Comparison of ENCODE assay signal across 21 cellular contexts in genomic region chr4:145486603-145487002, GRCh38.
"Had no signal": no experiment of that assay in that cellular context is flagged by ENCODE, and none has a peak within 500 bp of the region (broad histone marks: within the 10 kb centered on the region; RNA-seq: fewer than 3 reads in every experiment).

No MANE protein-coding gene starts in this region.

- DNase-seq: activated CD4-positive, alpha-beta T cell treated with anti-CD3 and anti-CD28 coated beads, Interleukin-2, amount 50 U/mL, for 4 hours; activated naive CD4-positive, alpha-beta T cell treated with Interleukin-2 at 50 U/mL for 16 hours; activated naive CD8-positive, alpha-beta T cell treated with anti-CD3 and anti-CD28 coated beads for 36 hours; activated T-cell treated with anti-CD3 and anti-CD28 coated beads, Interleukin-2, amount 50 U/mL, for 48 hours; colonic mucosa; dorsolateral prefrontal cortex; effector memory CD8-positive, alpha-beta T cell; head of caudate nucleus; islet precursor cell; left colon; lower lobe of right lung; naive thymus-derived CD4-positive, alpha-beta T cell; sigmoid colon; stimulated activated CD4-positive, alpha-beta T cell treated with anti-CD3 and anti-CD28 coated beads, Interleukin-2, amount 100 ng/mL, for 48 hours; stimulated activated CD8-positive, alpha-beta memory T cell treated with anti-CD3 and anti-CD28 coated beads, Interleukin-4, amount 100 ng/mL, for 48 hours; stimulated activated naive B cell treated with anti-CD40 and anti-IgM and Interleukin-4, amounts not matched to agents 10 μg/mL and 1 μg/mL and 100 μg/mL, for 72 hours; T-helper 9 cell; transverse colon had no signal

- H3K27ac ChIP-seq: colonic mucosa, dorsolateral prefrontal cortex, esophagus muscularis mucosa, gastroesophageal sphincter, lower lobe of right lung, neural progenitor cell, sigmoid colon, transverse colon had no signal

- H3K27me3 Mint-ChIP-seq: effector memory CD8-positive, alpha-beta T cell had no signal

- H3K36me3 Mint-ChIP-seq: activated naive CD8-positive, alpha-beta T cell treated with anti-CD3 and anti-CD28 coated beads for 36 hours; naive thymus-derived CD4-positive, alpha-beta T cell; neural progenitor cell; stimulated activated naive B cell treated with anti-CD40 and anti-IgM and Interleukin-4, amounts not matched to agents 10 μg/mL and 1 μg/mL and 100 μg/mL, for 72 hours had no signal

- H3K9me3 ChIP-seq: colonic mucosa, esophagus muscularis mucosa, gastroesophageal sphincter, lower lobe of right lung, sigmoid colon, transverse colon had no signal

- H3K4me3 ChIP-seq: colonic mucosa, dorsolateral prefrontal cortex, esophagus muscularis mucosa, gastroesophageal sphincter, lower lobe of right lung, neural progenitor cell, sigmoid colon, transverse colon had no signal

- H3K4me3 Mint-ChIP-seq: activated naive CD8-positive, alpha-beta T cell treated with anti-CD3 and anti-CD28 coated beads for 36 hours; naive thymus-derived CD4-positive, alpha-beta T cell; neural progenitor cell; stimulated activated naive B cell treated with anti-CD40 and anti-IgM and Interleukin-4, amounts not matched to agents 10 μg/mL and 1 μg/mL and 100 μg/mL, for 72 hours had no signal

- ATAC-seq: effector memory CD8-positive, alpha-beta T cell; gastroesophageal sphincter; left colon; lower lobe of right lung; naive thymus-derived CD4-positive, alpha-beta T cell; stimulated activated naive B cell treated with anti-CD40 and anti-IgM and Interleukin-4, amounts not matched to agents 10 μg/mL and 1 μg/mL and 100 μg/mL, for 72 hours had no signal

- H3K27ac Mint-ChIP-seq: activated naive CD8-positive, alpha-beta T cell treated with anti-CD3 and anti-CD28 coated beads for 36 hours; naive thymus-derived CD4-positive, alpha-beta T cell; neural progenitor cell; stimulated activated naive B cell treated with anti-CD40 and anti-IgM and Interleukin-4, amounts not matched to agents 10 μg/mL and 1 μg/mL and 100 μg/mL, for 72 hours had no signal

- H3K4me1 Mint-ChIP-seq: neural progenitor cell had no signal

- H3K36me3 ChIP-seq: colonic mucosa, esophagus muscularis mucosa, gastroesophageal sphincter, lower lobe of right lung, neural progenitor cell, sigmoid colon, transverse colon had no signal

- H3K27me3 ChIP-seq: colonic mucosa, dorsolateral prefrontal cortex, esophagus muscularis mucosa, gastroesophageal sphincter, neural progenitor cell, sigmoid colon, transverse colon had no signal

- H3K9me3 Mint-ChIP-seq: activated naive CD8-positive, alpha-beta T cell treated with anti-CD3 and anti-CD28 coated beads for 36 hours; effector memory CD8-positive, alpha-beta T cell; naive thymus-derived CD4-positive, alpha-beta T cell; neural progenitor cell; stimulated activated naive B cell treated with anti-CD40 and anti-IgM and Interleukin-4, amounts not matched to agents 10 μg/mL and 1 μg/mL and 100 μg/mL, for 72 hours had no signal
